30 cellular contexts compared by ENCODE assay signal in the genomic region with DNA sequence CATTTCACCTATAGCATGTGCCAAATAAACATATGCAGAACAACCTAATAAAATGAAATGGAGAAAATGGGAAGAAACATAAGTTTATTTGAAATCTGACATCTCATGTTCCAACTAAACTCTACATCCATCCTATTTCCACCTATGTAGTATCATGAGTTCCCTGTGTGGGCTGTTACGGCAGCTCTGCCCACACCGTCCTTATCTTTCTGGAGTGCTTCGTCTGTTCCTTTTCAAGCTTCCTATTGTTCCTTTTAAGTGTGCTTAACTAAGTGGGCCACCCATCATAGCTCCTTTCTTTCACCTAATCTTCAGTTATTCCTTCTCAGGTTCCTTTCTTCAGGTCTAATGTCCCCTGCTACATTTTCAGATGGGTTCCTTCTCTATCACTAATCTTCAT. TPM values are rescaled to one million over a fixed set of nuclear protein-coding genes. Genes with fewer than 3 reads are reported as not detected.
"Had no signal": no experiment of that assay in that cellular context is flagged by ENCODE, and none has a peak within 500 bp of the region (broad histone marks: within the 10 kb centered on the region; RNA-seq: fewer than 3 reads in every experiment).

No MANE protein-coding gene starts in this region.

- H3K4me3 ChIP-seq: colonic mucosa, esophagus muscularis mucosa, gastroesophageal sphincter, heart left ventricle, hepatocyte, left lung, prostate gland, sigmoid colon, suprapubic skin, transverse colon, upper lobe of right lung, uterus had no signal

- H2AFZ ChIP-seq: hepatocyte had no signal

- H3K9me3 Mint-ChIP-seq: dendritic cell treated with granulocyte-macrophage colony-stimulating factor and Interleukin-4, amounts not matched to agents 40 ng/mL and 50 ng/mL, for 4 days; endodermal cell; nephron had no signal

- H3K36me3 ChIP-seq: colonic mucosa, esophagus muscularis mucosa, gastroesophageal sphincter, heart left ventricle, left lung, prostate gland, sigmoid colon, suprapubic skin, transverse colon, upper lobe of right lung, uterus had no signal

- ATAC-seq: foreskin keratinocyte; gastroesophageal sphincter; heart left ventricle; left cardiac atrium; left lung; naive thymus-derived CD4-positive, alpha-beta T cell; right cardiac atrium; stimulated activated effector memory CD8-positive, alpha-beta T cell treated with anti-CD3 and anti-CD28 coated beads, Interleukin-12 subunit alpha, Interleukin-12 subunit beta, amount 100 ng/mL, for 72 hours; stimulated activated naive CD8-positive, alpha-beta T cell treated with anti-CD3 and anti-CD28 coated beads, Interleukin-15, Interleukin-2, amounts not matched to agents 100 U/mL and 50 U/mL, for 24 hours; upper lobe of right lung had no signal

- H3K4me1 ChIP-seq: colonic mucosa, esophagus muscularis mucosa, foreskin keratinocyte, gastroesophageal sphincter, heart left ventricle, left lung, prostate gland, sigmoid colon, suprapubic skin, transverse colon, upper lobe of right lung, uterus had no signal

- H3K27ac Mint-ChIP-seq: dendritic cell treated with granulocyte-macrophage colony-stimulating factor and Interleukin-4, amounts not matched to agents 40 ng/mL and 50 ng/mL, for 4 days; endodermal cell; naive thymus-derived CD4-positive, alpha-beta T cell; nephron; stimulated activated effector memory CD8-positive, alpha-beta T cell treated with anti-CD3 and anti-CD28 coated beads, Interleukin-12 subunit alpha, Interleukin-12 subunit beta, amount 100 ng/mL, for 72 hours had no signal

- H3K27ac ChIP-seq: colonic mucosa, epithelial cell of prostate, esophagus muscularis mucosa, foreskin keratinocyte, gastroesophageal sphincter, heart left ventricle, hepatocyte, left lung, prostate gland, sigmoid colon, suprapubic skin, transverse colon, upper lobe of right lung, uterus had no signal

- H3K27me3 ChIP-seq: colonic mucosa, esophagus muscularis mucosa, gastroesophageal sphincter, sigmoid colon, transverse colon, upper lobe of right lung, uterus had no signal

- H3K4me3 Mint-ChIP-seq: dendritic cell treated with granulocyte-macrophage colony-stimulating factor and Interleukin-4, amounts not matched to agents 40 ng/mL and 50 ng/mL, for 4 days; endodermal cell; naive thymus-derived CD4-positive, alpha-beta T cell; nephron; stimulated activated effector memory CD8-positive, alpha-beta T cell treated with anti-CD3 and anti-CD28 coated beads, Interleukin-12 subunit alpha, Interleukin-12 subunit beta, amount 100 ng/mL, for 72 hours had no signal

- DNase-seq: colonic mucosa; effector CD8-positive, alpha-beta T cell; endodermal cell; foreskin keratinocyte; heart left ventricle; left cardiac atrium; left lung; mesenchymal stem cell; midbrain; naive thymus-derived CD4-positive, alpha-beta T cell; nucleus accumbens; right cardiac atrium; sigmoid colon; stimulated activated CD4-positive, alpha-beta T cell treated with anti-CD3 and anti-CD28 coated beads, Interleukin-2, amount 100 ng/mL, for 24 hours; stimulated activated CD4-positive, alpha-beta T cell treated with anti-CD3 and anti-CD28 coated beads, Interleukin-4, amount 100 ng/mL, for 24 hours; stimulated activated naive CD8-positive, alpha-beta T cell treated with anti-CD3 and anti-CD28 coated beads, Interleukin-15, Interleukin-2, amounts not matched to agents 100 U/mL and 50 U/mL, for 24 hours; transverse colon; upper lobe of right lung; uterus had no signal

- H3K36me3 Mint-ChIP-seq: naive thymus-derived CD4-positive, alpha-beta T cell; stimulated activated effector memory CD8-positive, alpha-beta T cell treated with anti-CD3 and anti-CD28 coated beads, Interleukin-12 subunit alpha, Interleukin-12 subunit beta, amount 100 ng/mL, for 72 hours had no signal

- H3K4me2 ChIP-seq: hepatocyte had no signal

- H3K4me1 Mint-ChIP-seq: nephron; stimulated activated effector memory CD8-positive, alpha-beta T cell treated with anti-CD3 and anti-CD28 coated beads, Interleukin-12 subunit alpha, Interleukin-12 subunit beta, amount 100 ng/mL, for 72 hours had no signal

- H3K79me2 ChIP-seq: hepatocyte had no signal

- H3K9me3 ChIP-seq: colonic mucosa, esophagus muscularis mucosa, gastroesophageal sphincter, heart left ventricle, left lung, prostate gland, sigmoid colon, suprapubic skin, transverse colon, upper lobe of right lung, uterus had no signal

RNA-seq across cellular contexts. Expression of a gene that starts 17.3 kb away (rescaled TPM):
- total RNA-seq: lung microvascular endothelial cell, osteocyte had no signal
